8 cellular contexts compared by ENCODE assay signal in genomic region chr2:64749446-64749845, GRCh38.
DNase-seq lines count a peak whose midpoint lies in the region; TF ChIP-seq lines count a peak whose summit lies in the region.

No MANE protein-coding gene starts in this region.

- DNase-seq in G401 (ENCODE audit: low spot score) (peak; percentile 53), Peyer's patch (no peak), epithelial cell of proximal tubule (ENCODE audit: low read depth) (no peak), prostate gland (ENCODE audit: low spot score) (no peak), inferior parietal cortex (ENCODE audit: extremely low spot score) (no peak), MV-4-11 (lab: John Stamatoyannopoulos, UW) (no peak), Kasumi-1 (lab: John Stamatoyannopoulos, UW) (no peak), NCI-H1048 (lab: John Stamatoyannopoulos, UW) (no peak)

- H3K36me3 ChIP-seq in Peyer's patch = no peaks in the 10 kb centered on the region
- no peaks in the 10 kb centered on the region for H3K36me3 ChIP-seq in prostate gland

- TF ChIP-seq POLR2A in Peyer's patch (IDR thresholded peaks at IDR 0.05) (no peak), prostate gland (IDR thresholded peaks at IDR 0.05) (no peak)

- in situ Hi-C loops in G401 (cut with HindIII; ENCODE audit: low sequenced_read_pairs) = loop anchor here (5.0 kb wide), 1 partner anchor 102 kb away; no protein-coding TSS in a partner anchor

- intact Hi-C loops in prostate gland (cut with DNase I) = loop anchor here (2.0 kb wide), 1 partner anchor 19 kb away; no protein-coding TSS in a partner anchor

- H3K27me3 ChIP-seq in Peyer's patch = no peaks in the 10 kb centered on the region
- no peaks in the 10 kb centered on the region for H3K27me3 ChIP-seq in prostate gland (replicated peaks; ENCODE audit: insufficient read depth)

- H3K9me3 ChIP-seq in Peyer's patch = no peaks in the 10 kb centered on the region
- H3K9me3 ChIP-seq in prostate gland = no peaks in the 10 kb centered on the region

- TF ChIP-seq CTCF in Peyer's patch (IDR thresholded peaks at IDR 0.05) (peak in 1 of 6 experiments; percentile 12), epithelial cell of proximal tubule (conservative IDR thresholded peaks at IDR 0.05; ENCODE audit: low read depth, low read length) (no peak), prostate gland (IDR thresholded peaks at IDR 0.05) (no peak)

- H3K4me1 ChIP-seq in Peyer's patch = peaks cover 0 to 23% (median 5%) of the 10 kb centered on the region in 4 donors
- H3K4me1 ChIP-seq in prostate gland (replicated peaks) = peaks cover 6% of the 10 kb centered on the region

- 8% methylated on average over 4 of the region's 4 CpGs for WGBS in prostate gland

- peak overlapping the region; percentile 71 to 86 (median 77) for H3K4me3 ChIP-seq in Peyer's patch
- peak overlapping the region; percentile 80 for H3K4me3 ChIP-seq in epithelial cell of proximal tubule (ENCODE audit: low read depth, low read length)
- H3K4me3 ChIP-seq in prostate gland = peak overlapping the region; percentile 73 to 74

- H3K27ac ChIP-seq in Peyer's patch (peak overlapping the region; percentile 96 to 99 (median 98)), prostate gland (peak overlapping the region; percentile 96 to 98)
